Comparison of ENCODE assay signal across 2 cellular contexts in genomic region chr7:12660423-12660822, GRCh38.
TF ChIP-seq lines count a peak whose summit lies in the region.

No MANE protein-coding gene starts in this region.

TF ChIP-seq in HCT116, 20 proteins besides CTCF, POLR2A, EP300 and RAD21:
- TF ChIP-seq JUND (IDR thresholded peaks at IDR 0.05), result peak; percentile 86
- peak; percentile 37; the same call in 1 of the 2 replicates for TF ChIP-seq ATF3 (IDR thresholded peaks at IDR 0.05)
- peak; percentile 86 for TF ChIP-seq FOSL1 (IDR thresholded peaks at IDR 0.05; ENCODE audit: low read depth)
- TF ChIP-seq EGR1 (IDR thresholded peaks at IDR 0.05; ENCODE audit: low read depth), result peak; percentile 53; the same call in 1 of the 2 replicates
- peak; percentile 80 for TF ChIP-seq TCF7L2 (IDR thresholded peaks at IDR 0.05; ENCODE audit: borderline replicate concordance, extremely low read depth, insufficient read depth, insufficient read length)
- TF ChIP-seq SP1 (IDR thresholded peaks at IDR 0.05; ENCODE audit: low read depth), result peak; percentile 47
- TF ChIP-seq SRF (IDR thresholded peaks at IDR 0.05; ENCODE audit: low read depth), result peak; percentile 84

TF ChIP-seq in HepG2, 621 proteins besides CTCF, POLR2A, EP300 and RAD21:
- TF ChIP-seq TEAD3 (CRISPR knock-in tag; optimal IDR thresholded peaks at IDR 0.05; ENCODE audit: borderline replicate concordance) (peak; percentile 63), FOSL2 (CRISPR knock-in tag; IDR thresholded peaks at IDR 0.05) (peak; percentile 95), ZBTB33 (CRISPR knock-in tag; IDR thresholded peaks at IDR 0.05) (peak; percentile 53; the same call in 1 of the 2 replicates), ATF3 (CRISPR knock-in tag; IDR thresholded peaks at IDR 0.05) (peak; percentile 47; the same call in 1 of the 2 replicates), JUNB (CRISPR knock-in tag; IDR thresholded peaks at IDR 0.05; ENCODE audit: borderline replicate concordance) (peak; percentile 21; the same call in 1 of the 2 replicates), ARID5B (CRISPR knock-in tag; IDR thresholded peaks at IDR 0.05) (0 out of 2 replicates have a peak, but pooled peaks have one; percentile 12)
TF ChIP-seq in HepG2: peak in this region for 6; not testable (repeated sequence) for 615.
